17 cellular contexts compared by ENCODE assay signal in the genomic region with DNA sequence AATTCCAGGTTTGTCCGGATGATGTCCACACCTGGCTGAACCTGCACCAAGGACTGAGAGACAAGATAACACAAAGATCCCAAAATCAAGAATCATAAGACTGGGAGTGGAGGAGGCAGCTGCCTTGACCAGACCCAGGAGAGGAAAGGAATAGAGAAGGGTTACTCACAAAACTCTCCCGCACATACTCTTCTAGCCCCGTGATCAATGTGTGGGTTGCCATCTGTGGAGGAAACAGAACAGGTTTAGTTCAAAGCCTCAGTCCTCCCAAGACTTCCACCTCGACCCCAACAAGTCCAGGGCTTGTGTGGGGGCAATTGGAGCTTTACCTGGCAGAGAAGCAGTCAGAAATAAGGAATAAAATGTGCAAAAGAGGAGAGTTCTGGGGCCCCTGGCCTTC. TPM values are rescaled to one million over a fixed set of nuclear protein-coding genes. Genes with fewer than 3 reads are reported as not detected.
DNase-seq lines count a peak whose midpoint lies in the region; ATAC-seq lines count a peak whose summit lies in the region.
"Had no signal": no experiment of that assay in that cellular context is flagged by ENCODE, and none has a peak within 500 bp of the region (broad histone marks: within the 10 kb centered on the region; RNA-seq: fewer than 3 reads in every experiment).

No MANE protein-coding gene starts in this region.

- no peaks in the 10 kb centered on the region for H3K27me3 ChIP-seq in naive thymus-derived CD4-positive, alpha-beta T cell (ENCODE audit: control insufficient read depth in 2 of 2, insufficient read depth in 2 of 2, low read length in 2 of 2)
- H3K27me3 ChIP-seq: BE2C had no signal

- no peak for DNase-seq in activated naive CD4-positive, alpha-beta T cell treated with anti-CD3 and anti-CD28 coated beads, Interleukin-2, amount 50 U/mL, for 72 hours (ENCODE audit: low spot score in 2 of 2)
- DNase-seq in activated naive CD4-positive, alpha-beta T cell (lab: John Stamatoyannopoulos, UW) = no peak
- no peak for DNase-seq in activated CD8-positive, alpha-beta T cell treated with anti-CD3 and anti-CD28 coated beads, Interleukin-2, amount 10 ng/mL, durations not matched to agents 7 days and 5 days
- no peak for DNase-seq in naive thymus-derived CD4-positive, alpha-beta T cell
- no peak for DNase-seq in stimulated activated effector memory CD8-positive, alpha-beta T cell treated with anti-CD3 and anti-CD28 coated beads, Interleukin-12 subunit alpha, Interleukin-12 subunit beta, amount 100 ng/mL, for 72 hours (ENCODE audit: low spot score in 2 of 2)
- DNase-seq in activated T-helper 2 cell treated with anti-CD3 and anti-CD28 coated beads, Interferon-gamma antibody, Interleukin-2, Interleukin-4, amounts not matched to agents 10 μg/mL and 5 μg/mL and 100 μg/mL, durations not matched to agents 14 hours and 24 hours and 36 hours (ENCODE audit: low spot score) = no peak
- no peak for DNase-seq in HEK293T (ENCODE audit: extremely low spot score)
- DNase-seq: BE2C, COR-L47, DMS79, Kasumi-1, NCI-H1694, NCI-H2081 treated with DMSO at 0.1 percent for 48 hours, NCI-H2171 treated with DMSO at 0.1 percent for 48 hours, NCI-H446, NCI-H526 had no signal

- no peak overlapping the region for H3K4me3 Mint-ChIP-seq in activated CD8-positive, alpha-beta T cell treated with anti-CD3 and anti-CD28 coated beads, Interleukin-2, amount 10 ng/mL, durations not matched to agents 7 days and 5 days
- no peak overlapping the region for H3K4me3 Mint-ChIP-seq in naive thymus-derived CD4-positive, alpha-beta T cell
- H3K4me3 Mint-ChIP-seq in stimulated activated effector memory CD8-positive, alpha-beta T cell treated with anti-CD3 and anti-CD28 coated beads, Interleukin-12 subunit alpha, Interleukin-12 subunit beta, amount 100 ng/mL, for 72 hours = no peak overlapping the region
- no peak overlapping the region for H3K4me3 Mint-ChIP-seq in activated T-helper 2 cell treated with anti-CD3 and anti-CD28 coated beads, Interferon-gamma antibody, Interleukin-2, Interleukin-4, amounts not matched to agents 10 μg/mL and 5 μg/mL and 100 μg/mL, durations not matched to agents 14 hours and 24 hours and 36 hours (ENCODE audit: low read depth)

- H3K27ac Mint-ChIP-seq in activated naive CD4-positive, alpha-beta T cell treated with anti-CD3 and anti-CD28 coated beads, Interleukin-2, amount 50 U/mL, for 72 hours = peak overlapping the region; percentile 85 to 86
- peak overlapping the region; percentile 23 for H3K27ac Mint-ChIP-seq in activated CD8-positive, alpha-beta T cell treated with anti-CD3 and anti-CD28 coated beads, Interleukin-2, amount 10 ng/mL, durations not matched to agents 7 days and 5 days
- H3K27ac Mint-ChIP-seq in naive thymus-derived CD4-positive, alpha-beta T cell = peak overlapping the region in 5 of 9 donors; percentile 21 to 73 (median 34)
- H3K27ac Mint-ChIP-seq in stimulated activated effector memory CD8-positive, alpha-beta T cell treated with anti-CD3 and anti-CD28 coated beads, Interleukin-12 subunit alpha, Interleukin-12 subunit beta, amount 100 ng/mL, for 72 hours = peak overlapping the region; percentile 85
- H3K27ac Mint-ChIP-seq in activated T-helper 2 cell treated with anti-CD3 and anti-CD28 coated beads, Interferon-gamma antibody, Interleukin-2, Interleukin-4, amounts not matched to agents 10 μg/mL and 5 μg/mL and 100 μg/mL, durations not matched to agents 14 hours and 24 hours and 36 hours = no peak overlapping the region

- H3K4me1 Mint-ChIP-seq in activated CD8-positive, alpha-beta T cell treated with anti-CD3 and anti-CD28 coated beads, Interleukin-2, amount 10 ng/mL, durations not matched to agents 7 days and 5 days (ENCODE audit: low read depth) = peaks cover 18% of the 10 kb centered on the region
- H3K4me1 Mint-ChIP-seq in naive thymus-derived CD4-positive, alpha-beta T cell = peaks cover 0 to 14% (median 0%) of the 10 kb centered on the region in 7 donors
- H3K4me1 Mint-ChIP-seq in stimulated activated effector memory CD8-positive, alpha-beta T cell treated with anti-CD3 and anti-CD28 coated beads, Interleukin-12 subunit alpha, Interleukin-12 subunit beta, amount 100 ng/mL, for 72 hours = peaks cover 16% of the 10 kb centered on the region
- peaks cover 6% of the 10 kb centered on the region for H3K4me1 Mint-ChIP-seq in activated T-helper 2 cell treated with anti-CD3 and anti-CD28 coated beads, Interferon-gamma antibody, Interleukin-2, Interleukin-4, amounts not matched to agents 10 μg/mL and 5 μg/mL and 100 μg/mL, durations not matched to agents 14 hours and 24 hours and 36 hours (ENCODE audit: low read depth)

- H3K27ac ChIP-seq in naive thymus-derived CD4-positive, alpha-beta T cell (ENCODE audit: low read depth, low read length) = no peak overlapping the region

- intact Hi-C loops in naive thymus-derived CD4-positive, alpha-beta T cell (cut with micrococcal nuclease) = no loop called here
- intact Hi-C loops in activated T-helper 2 cell treated with anti-CD3 and anti-CD28 coated beads, Interferon-gamma antibody, Interleukin-2, Interleukin-4, amounts not matched to agents 10 μg/mL and 5 μg/mL and 100 μg/mL, durations not matched to agents 14 hours and 24 hours and 36 hours (cut with micrococcal nuclease) = no loop called here

- POLR2A ChIA-PET in activated CD8-positive, alpha-beta T cell treated with anti-CD3 and anti-CD28 coated beads, Interleukin-2, amount 10 ng/mL, durations not matched to agents 7 days and 5 days (lab: Charles Lee) = interaction anchor here (1.6 kb wide), 1 partner anchor 11 kb away, joined by 3 read pairs; a partner anchor contains a TSS
- POLR2A ChIA-PET in naive thymus-derived CD4-positive, alpha-beta T cell (lab: Charles Lee) = interaction anchor here (1.4 to 1.9 kb wide), 2 partner anchors 11 to 60 kb away, joined by 4 to 10 read pairs; a partner anchor contains a TSS
- POLR2A ChIA-PET in HEK293T (lab: Yijun Ruan, JAX) = interaction anchor here (3.1 kb wide), 1 partner anchor 10 kb away, joined by 19 read pairs; a partner anchor contains a TSS

- no peaks in the 10 kb centered on the region for H3K9me3 ChIP-seq in naive thymus-derived CD4-positive, alpha-beta T cell (ENCODE audit: control insufficient read depth in 2 of 3, low read length in 3 of 3)
- H3K9me3 ChIP-seq: BE2C had no signal

- no peaks in the 10 kb centered on the region for H3K27me3 Mint-ChIP-seq in activated CD8-positive, alpha-beta T cell treated with anti-CD3 and anti-CD28 coated beads, Interleukin-2, amount 10 ng/mL, durations not matched to agents 7 days and 5 days (ENCODE audit: low read depth)
- H3K27me3 Mint-ChIP-seq in naive thymus-derived CD4-positive, alpha-beta T cell = no peaks in the 10 kb centered on the region
- H3K27me3 Mint-ChIP-seq in activated T-helper 2 cell treated with anti-CD3 and anti-CD28 coated beads, Interferon-gamma antibody, Interleukin-2, Interleukin-4, amounts not matched to agents 10 μg/mL and 5 μg/mL and 100 μg/mL, durations not matched to agents 14 hours and 24 hours and 36 hours (ENCODE audit: low read depth) = no peaks in the 10 kb centered on the region

- no peaks in the 10 kb centered on the region for H3K4me1 ChIP-seq in naive thymus-derived CD4-positive, alpha-beta T cell (ENCODE audit: control insufficient read depth in 2 of 2, insufficient read depth in 2 of 2, low read length in 2 of 2)
- H3K4me1 ChIP-seq: BE2C had no signal

- ATAC-seq in activated naive CD4-positive, alpha-beta T cell treated with anti-CD3 and anti-CD28 coated beads, Interleukin-2, amount 50 U/mL, for 72 hours = no peak
- no peak for ATAC-seq in activated CD8-positive, alpha-beta T cell treated with anti-CD3 and anti-CD28 coated beads, Interleukin-2, amount 10 ng/mL, durations not matched to agents 7 days and 5 days
- no peak for ATAC-seq in naive thymus-derived CD4-positive, alpha-beta T cell
- ATAC-seq in stimulated activated effector memory CD8-positive, alpha-beta T cell treated with anti-CD3 and anti-CD28 coated beads, Interleukin-12 subunit alpha, Interleukin-12 subunit beta, amount 100 ng/mL, for 72 hours = no peak
- ATAC-seq: Right ventricle myocardium inferior had no signal

- no peaks in the 10 kb centered on the region for H3K9me3 Mint-ChIP-seq in activated naive CD4-positive, alpha-beta T cell treated with anti-CD3 and anti-CD28 coated beads, Interleukin-2, amount 50 U/mL, for 72 hours
- no peaks in the 10 kb centered on the region for H3K9me3 Mint-ChIP-seq in activated CD8-positive, alpha-beta T cell treated with anti-CD3 and anti-CD28 coated beads, Interleukin-2, amount 10 ng/mL, durations not matched to agents 7 days and 5 days (ENCODE audit: insufficient read depth)
- H3K9me3 Mint-ChIP-seq in naive thymus-derived CD4-positive, alpha-beta T cell = no peaks in the 10 kb centered on the region
- no peaks in the 10 kb centered on the region for H3K9me3 Mint-ChIP-seq in stimulated activated effector memory CD8-positive, alpha-beta T cell treated with anti-CD3 and anti-CD28 coated beads, Interleukin-12 subunit alpha, Interleukin-12 subunit beta, amount 100 ng/mL, for 72 hours
- H3K9me3 Mint-ChIP-seq in activated T-helper 2 cell treated with anti-CD3 and anti-CD28 coated beads, Interferon-gamma antibody, Interleukin-2, Interleukin-4, amounts not matched to agents 10 μg/mL and 5 μg/mL and 100 μg/mL, durations not matched to agents 14 hours and 24 hours and 36 hours = no peaks in the 10 kb centered on the region

- peaks cover 28 to 94% (median 37%) of the 10 kb centered on the region in 3 experiments for H3K36me3 ChIP-seq in naive thymus-derived CD4-positive, alpha-beta T cell (ENCODE audit: control insufficient read depth in 2 of 3, insufficient read depth in 3 of 3, low read length in 3 of 3)

- H3K36me3 Mint-ChIP-seq in activated naive CD4-positive, alpha-beta T cell treated with anti-CD3 and anti-CD28 coated beads, Interleukin-2, amount 50 U/mL, for 72 hours = peaks cover 5 to 12% of the 10 kb centered on the region in 2 donors
- H3K36me3 Mint-ChIP-seq in activated CD8-positive, alpha-beta T cell treated with anti-CD3 and anti-CD28 coated beads, Interleukin-2, amount 10 ng/mL, durations not matched to agents 7 days and 5 days (ENCODE audit: low read depth) = peaks cover 69% of the 10 kb centered on the region
- peaks cover 5 to 41% (median 14%) of the 10 kb centered on the region in 5 donors for H3K36me3 Mint-ChIP-seq in naive thymus-derived CD4-positive, alpha-beta T cell
- H3K36me3 Mint-ChIP-seq in stimulated activated effector memory CD8-positive, alpha-beta T cell treated with anti-CD3 and anti-CD28 coated beads, Interleukin-12 subunit alpha, Interleukin-12 subunit beta, amount 100 ng/mL, for 72 hours = peaks cover 100% of the 10 kb centered on the region
- peaks cover 75% of the 10 kb centered on the region for H3K36me3 Mint-ChIP-seq in activated T-helper 2 cell treated with anti-CD3 and anti-CD28 coated beads, Interferon-gamma antibody, Interleukin-2, Interleukin-4, amounts not matched to agents 10 μg/mL and 5 μg/mL and 100 μg/mL, durations not matched to agents 14 hours and 24 hours and 36 hours (ENCODE audit: low read depth)

- no peak overlapping the region for H3K4me3 ChIP-seq in naive thymus-derived CD4-positive, alpha-beta T cell (ENCODE audit: low read length)

- CTCF ChIA-PET in activated CD8-positive, alpha-beta T cell treated with anti-CD3 and anti-CD28 coated beads, Interleukin-2, amount 10 ng/mL, durations not matched to agents 7 days and 5 days (lab: Charles Lee) = no interaction called here
- CTCF ChIA-PET in naive thymus-derived CD4-positive, alpha-beta T cell (lab: Charles Lee) = no interaction called here
- CTCF ChIA-PET in HEK293T (lab: Yijun Ruan, JAX) = no interaction called here

RNA-seq across cellular contexts. Expression of a gene that starts 11.1 kb away (rescaled TPM):
- total RNA-seq in activated naive CD4-positive, alpha-beta T cell treated with anti-CD3 and anti-CD28 coated beads, Interleukin-2, amount 50 U/mL, for 72 hours = 100 to 1,000 TPM; 286 to 303 TPM
- 100 to 1,000 TPM; 259 to 267 TPM for total RNA-seq in activated CD8-positive, alpha-beta T cell treated with anti-CD3 and anti-CD28 coated beads, Interleukin-2, amount 10 ng/mL, durations not matched to agents 7 days and 5 days
- 100 to 1,000 TPM; 260 to 321 (median 280) TPM for total RNA-seq in naive thymus-derived CD4-positive, alpha-beta T cell
- polyA plus RNA-seq in naive thymus-derived CD4-positive, alpha-beta T cell = 10 to 100 TPM; 14.4 to 24.3 TPM
- 330 and 335 TPM in 2 replicates for total RNA-seq in activated T-helper 2 cell treated with anti-CD3 and anti-CD28 coated beads, Interferon-gamma antibody, Interleukin-2, Interleukin-4, amounts not matched to agents 10 μg/mL and 5 μg/mL and 100 μg/mL, durations not matched to agents 14 hours and 24 hours and 36 hours

RNA-seq across cellular contexts. Expression of a gene that starts 14.3 kb away (rescaled TPM):
- total RNA-seq in activated naive CD4-positive, alpha-beta T cell treated with anti-CD3 and anti-CD28 coated beads, Interleukin-2, amount 50 U/mL, for 72 hours = 1 to 10 TPM; 2.6 to 2.7 TPM
- 1 to 10 TPM; 3.2 to 5.1 TPM for total RNA-seq in activated CD8-positive, alpha-beta T cell treated with anti-CD3 and anti-CD28 coated beads, Interleukin-2, amount 10 ng/mL, durations not matched to agents 7 days and 5 days
- 1 to 10 TPM in 4 of 5 experiments, under 1 TPM in 1; 0.78 to 4.3 (median 2.8) TPM for total RNA-seq in naive thymus-derived CD4-positive, alpha-beta T cell
- polyA plus RNA-seq in naive thymus-derived CD4-positive, alpha-beta T cell = 1 to 10 TPM; 3.8 to 5.0 TPM
- 2.3 and 2.4 TPM in 2 replicates for total RNA-seq in activated T-helper 2 cell treated with anti-CD3 and anti-CD28 coated beads, Interferon-gamma antibody, Interleukin-2, Interleukin-4, amounts not matched to agents 10 μg/mL and 5 μg/mL and 100 μg/mL, durations not matched to agents 14 hours and 24 hours and 36 hours

RNA-seq across cellular contexts. Expression of a gene that starts 19.2 kb away (rescaled TPM):
- 10 to 100 TPM; 15.0 to 16.4 TPM for total RNA-seq in activated naive CD4-positive, alpha-beta T cell treated with anti-CD3 and anti-CD28 coated beads, Interleukin-2, amount 50 U/mL, for 72 hours
- total RNA-seq in activated CD8-positive, alpha-beta T cell treated with anti-CD3 and anti-CD28 coated beads, Interleukin-2, amount 10 ng/mL, durations not matched to agents 7 days and 5 days = 10 to 100 TPM; 22.5 to 23.8 TPM
- total RNA-seq in naive thymus-derived CD4-positive, alpha-beta T cell = 10 to 100 TPM; 14.0 to 32.8 (median 23.2) TPM
- polyA plus RNA-seq in naive thymus-derived CD4-positive, alpha-beta T cell = 10 to 100 TPM; 22.3 to 33.7 TPM
- 18.1 and 19.3 TPM in 2 replicates for total RNA-seq in activated T-helper 2 cell treated with anti-CD3 and anti-CD28 coated beads, Interferon-gamma antibody, Interleukin-2, Interleukin-4, amounts not matched to agents 10 μg/mL and 5 μg/mL and 100 μg/mL, durations not matched to agents 14 hours and 24 hours and 36 hours

RNA-seq across cellular contexts. Expression of a gene that starts 20.9 kb away (rescaled TPM):
- total RNA-seq in activated naive CD4-positive, alpha-beta T cell treated with anti-CD3 and anti-CD28 coated beads, Interleukin-2, amount 50 U/mL, for 72 hours = 100 to 1,000 TPM; 253 to 336 TPM
- total RNA-seq in activated CD8-positive, alpha-beta T cell treated with anti-CD3 and anti-CD28 coated beads, Interleukin-2, amount 10 ng/mL, durations not matched to agents 7 days and 5 days = 100 to 1,000 TPM; 260 to 279 TPM
- total RNA-seq in naive thymus-derived CD4-positive, alpha-beta T cell = 100 to 1,000 TPM; 203 to 238 (median 226) TPM
- polyA plus RNA-seq in naive thymus-derived CD4-positive, alpha-beta T cell = 1 to 10 TPM; 3.9 to 8.2 TPM
- total RNA-seq in activated T-helper 2 cell treated with anti-CD3 and anti-CD28 coated beads, Interferon-gamma antibody, Interleukin-2, Interleukin-4, amounts not matched to agents 10 μg/mL and 5 μg/mL and 100 μg/mL, durations not matched to agents 14 hours and 24 hours and 36 hours = 298 and 304 TPM in 2 replicates

RNA-seq across cellular contexts. Expression of a gene that starts 23.4 kb away (rescaled TPM):
- 10 to 100 TPM; 36.2 to 39.0 TPM for total RNA-seq in activated naive CD4-positive, alpha-beta T cell treated with anti-CD3 and anti-CD28 coated beads, Interleukin-2, amount 50 U/mL, for 72 hours
- total RNA-seq in activated CD8-positive, alpha-beta T cell treated with anti-CD3 and anti-CD28 coated beads, Interleukin-2, amount 10 ng/mL, durations not matched to agents 7 days and 5 days = 10 to 100 TPM; 29.0 to 34.7 TPM
- total RNA-seq in naive thymus-derived CD4-positive, alpha-beta T cell = 10 to 100 TPM; 12.8 to 35.1 (median 28.9) TPM
- polyA plus RNA-seq in naive thymus-derived CD4-positive, alpha-beta T cell = 10 to 100 TPM; 24.0 to 27.2 TPM
- total RNA-seq in activated T-helper 2 cell treated with anti-CD3 and anti-CD28 coated beads, Interferon-gamma antibody, Interleukin-2, Interleukin-4, amounts not matched to agents 10 μg/mL and 5 μg/mL and 100 μg/mL, durations not matched to agents 14 hours and 24 hours and 36 hours = 31.5 and 34.7 TPM in 2 replicates
